ENCODE assay signal across 8 cellular contexts in the genomic region with DNA sequence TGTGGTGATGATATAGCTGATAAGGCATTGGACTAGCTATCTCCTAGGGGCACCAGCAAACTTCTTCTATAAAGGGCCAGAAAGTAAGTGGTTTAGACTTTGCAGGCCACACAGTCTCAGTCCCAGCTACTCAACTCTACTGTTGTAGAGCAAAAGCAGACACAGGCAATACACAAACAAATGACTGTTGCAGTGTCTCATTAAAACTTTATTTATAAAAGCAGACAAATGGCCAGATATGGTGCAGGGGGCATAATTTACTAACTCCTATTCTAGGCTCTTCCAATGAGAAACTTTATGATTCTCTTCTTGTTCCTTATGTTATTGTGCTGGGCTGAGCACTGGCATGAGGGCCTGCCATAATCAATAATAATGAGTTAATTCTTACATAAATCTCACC.
"Had no signal": no experiment of that assay in that cellular context is flagged by ENCODE, and none has a peak within 500 bp of the region (broad histone marks: within the 10 kb centered on the region; RNA-seq: fewer than 3 reads in every experiment).

No MANE protein-coding gene starts in this region.

- FAIRE-seq: HepG2 had no signal

- H3K4me1 ChIP-seq: HAP-1 had no signal

- H3K27ac ChIP-seq: GM23248, HL-60 had no signal

- H3K9ac ChIP-seq: GM23248 had no signal

- H3K36me3 ChIP-seq: HAP-1 had no signal

- DNase-seq: GM23248, GOT3, H7, HFFc6 had no signal

- H2AFZ ChIP-seq: GM23248 had no signal

- H3K4me3 ChIP-seq: GM23248, HAP-1 had no signal

- H3K9me3 ChIP-seq: HAP-1 had no signal

- ATAC-seq: HCT116, HepG2 had no signal
